In genomic region chr1:2493691-2494322, GRCh38 we compare ENCODE assay signal across 12 cellular contexts. TPM values are rescaled to one million over a fixed set of nuclear protein-coding genes. Genes with fewer than 3 reads are reported as not detected.
DNase-seq lines count a peak whose midpoint lies in the region; ATAC-seq and TF ChIP-seq lines count a peak whose summit lies in the region.
"Had no signal": no experiment of that assay in that cellular context is flagged by ENCODE, and none has a peak within 500 bp of the region (broad histone marks: within the 10 kb centered on the region; RNA-seq: fewer than 3 reads in every experiment).

No MANE protein-coding gene starts in this region.

- no peak overlapping the region for H3K4me2 ChIP-seq in DND-41 (ENCODE audit: insufficient read depth, low read length)

- intact Hi-C loops in prostate gland (cut with DNase I): no loop called here

- H3K27ac ChIP-seq in DND-41 (ENCODE audit: low read length) (no peak overlapping the region), RWPE2 (ENCODE audit: poor library complexity, severe bottlenecking) (peak overlapping the region; percentile 63), foreskin keratinocyte (peak overlapping the region; percentile 69), prostate gland (peak overlapping the region in 1 of 2 donors; percentile 74)
- H3K27ac ChIP-seq: VCaP had no signal

- TF ChIP-seq CTCF in DND-41 (IDR thresholded peaks at IDR 0.05; ENCODE audit: borderline replicate concordance, extremely low read depth, low read length, poor library complexity, severe bottlenecking) (no peak), RWPE2 (IDR thresholded peaks at IDR 0.05; ENCODE audit: poor library complexity, severe bottlenecking) (no peak), foreskin keratinocyte (conservative IDR thresholded peaks at IDR 0.05) (no peak), prostate gland (IDR thresholded peaks at IDR 0.05) (no peak)

- H3K4me3 ChIP-seq in DND-41 (ENCODE audit: low read depth in 1 of 2, low read length in 2 of 2): no peak overlapping the region
- H3K4me3 ChIP-seq in RWPE2 (ENCODE audit: severe bottlenecking): no peak overlapping the region
- H3K4me3 ChIP-seq in prostate gland: no peak overlapping the region

- ATAC-seq in DND-41 (ENCODE audit: insufficient read depth, low read depth): peak; percentile 72
- no peak for ATAC-seq in RWPE2 (ENCODE audit: low read depth)
- ATAC-seq in foreskin keratinocyte: no peak

- DNase-seq in DND-41 (peak; percentile 56), RWPE2 (ENCODE audit: low spot score) (no peak), foreskin keratinocyte (no peak), prostate gland (ENCODE audit: low spot score) (peak; percentile 33), SIG-M5 (lab: John Stamatoyannopoulos, UW) (no peak), UCSD-AML1 (lab: John Stamatoyannopoulos, UW; ENCODE audit: unreplicated experiment) (no peak)
- DNase-seq in stimulated activated CD8-positive, alpha-beta memory T cell treated with anti-CD3 and anti-CD28 coated beads, Interleukin-4, amount 100 ng/mL, for 48 hours: no peak
- DNase-seq: activated T-cell treated with anti-CD3 and anti-CD28 coated beads, Interleukin-2, amount 50 U/mL, for 48 hours; DMS 273 treated with DMSO at 0.1 percent for 48 hours; NCI-H446 had no signal

- no peaks in the 10 kb centered on the region for H4K20me1 ChIP-seq in DND-41 (ENCODE audit: insufficient read depth, low read length)

- WGBS in prostate gland: 32% methylated on average over 20 of the region's 24 CpGs

- no peak overlapping the region for H2AFZ ChIP-seq in DND-41 (ENCODE audit: low read depth, low read length)

- H3K4me1 ChIP-seq in DND-41 (ENCODE audit: insufficient read depth, low read length) (no peaks in the 10 kb centered on the region), RWPE2 (ENCODE audit: insufficient read depth, poor library complexity, severe bottlenecking) (peaks cover 6% of the 10 kb centered on the region), foreskin keratinocyte (no peaks in the 10 kb centered on the region), prostate gland (replicated peaks) (peaks cover 7% of the 10 kb centered on the region)

- H3K9me3 ChIP-seq in DND-41 (ENCODE audit: insufficient read depth, low read length, severe bottlenecking): no peaks in the 10 kb centered on the region
- H3K9me3 ChIP-seq in RWPE2 (ENCODE audit: severe bottlenecking): no peaks in the 10 kb centered on the region
- no peaks in the 10 kb centered on the region for H3K9me3 ChIP-seq in prostate gland

- TF ChIP-seq POLR2A in prostate gland (IDR thresholded peaks at IDR 0.05): no peak

- no peaks in the 10 kb centered on the region for H3K27me3 ChIP-seq in DND-41 (ENCODE audit: insufficient read depth, low read length, poor library complexity)
- no peaks in the 10 kb centered on the region for H3K27me3 ChIP-seq in RWPE2 (ENCODE audit: insufficient read depth, poor library complexity, severe bottlenecking)
- no peaks in the 10 kb centered on the region for H3K27me3 ChIP-seq in foreskin keratinocyte
- H3K27me3 ChIP-seq in prostate gland (replicated peaks; ENCODE audit: insufficient read depth): no peaks in the 10 kb centered on the region

- H3K36me3 ChIP-seq in DND-41 (ENCODE audit: insufficient read depth, low read length): no peaks in the 10 kb centered on the region
- H3K36me3 ChIP-seq in RWPE2 (ENCODE audit: low read depth): peaks cover 43% of the 10 kb centered on the region
- H3K36me3 ChIP-seq in prostate gland: no peaks in the 10 kb centered on the region

- H3K9ac ChIP-seq in DND-41 (ENCODE audit: low read depth, low read length): no peak overlapping the region

- no peaks in the 10 kb centered on the region for H3K79me2 ChIP-seq in DND-41 (ENCODE audit: insufficient read depth, low read length)

RNA-seq across cellular contexts. Expression of gene PLCH2, which starts 17.7 kb away (rescaled TPM):
- total RNA-seq in foreskin keratinocyte (132 and 148 TPM in 2 replicates), prostate gland (10 to 100 TPM; 29.8 to 41.0 TPM)
- polyA plus RNA-seq in foreskin keratinocyte: 78.0 and 89.4 TPM in 2 replicates
- total RNA-seq: LHCN-M2 had no signal

RNA-seq across cellular contexts. Expression of gene PANK4, which starts 32.6 kb away (rescaled TPM):
- 24.5 and 25.5 TPM in 2 replicates for total RNA-seq in foreskin keratinocyte
- polyA plus RNA-seq in foreskin keratinocyte: 16.6 and 19.4 TPM in 2 replicates
- 10 to 100 TPM; 27.0 to 69.5 TPM for total RNA-seq in prostate gland

RNA-seq across cellular contexts. Expression of gene HES5, which starts 36.3 kb away (rescaled TPM):
- total RNA-seq in foreskin keratinocyte: 0.85 and 1.5 TPM in 2 replicates
- polyA plus RNA-seq in foreskin keratinocyte: 0.54 and 0.91 TPM in 2 replicates
- total RNA-seq in prostate gland: 1 to 10 TPM in 1 of 2 donors, not detected in 1; 2.6 TPM
- total RNA-seq: LHCN-M2 had no signal

Comparison
In these comparisons a context has a peak if more than half of its experiments do, and no peak if none do; other contexts are left out.
1. DNase-seq: peak in DND-41 (single experiment) and prostate gland (single experiment); none in RWPE2 (single experiment), foreskin keratinocyte (0 of 2), SIG-M5 (single experiment), UCSD-AML1 (single experiment) and stimulated activated CD8-positive, alpha-beta memory T cell treated with anti-CD3 and anti-CD28 coated beads, Interleukin-4, amount 100 ng/mL, for 48 hours (single experiment).